Comparison of ENCODE assay signal across 15 cellular contexts in the genomic region with DNA sequence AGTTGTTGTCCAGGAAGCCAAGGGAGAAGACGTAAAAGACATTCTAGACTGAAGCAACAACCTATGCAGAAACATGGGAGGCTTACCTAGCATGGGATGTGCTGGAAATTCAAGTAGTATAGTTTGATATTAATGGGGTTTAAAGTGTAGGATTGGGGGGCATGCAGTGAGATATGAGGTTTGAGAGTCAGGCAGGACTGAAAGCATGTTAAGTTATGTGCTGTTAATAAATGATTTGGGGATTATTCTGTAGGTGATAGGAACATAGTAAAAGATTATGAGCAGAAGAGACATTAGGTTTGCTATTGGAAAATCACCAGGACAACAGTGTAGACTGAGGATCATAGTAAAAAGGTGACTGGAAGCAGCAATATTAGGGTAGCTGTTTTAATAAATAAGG. TPM values are rescaled to one million over a fixed set of nuclear protein-coding genes. Genes with fewer than 3 reads are reported as not detected.
DNase-seq lines count a peak whose midpoint lies in the region; ATAC-seq and TF ChIP-seq lines count a peak whose summit lies in the region.
"Had no signal": no experiment of that assay in that cellular context is flagged by ENCODE, and none has a peak within 500 bp of the region (broad histone marks: within the 10 kb centered on the region; RNA-seq: fewer than 3 reads in every experiment).

No MANE protein-coding gene starts in this region.

- peaks cover 5% of the 10 kb centered on the region for H3K9me3 Mint-ChIP-seq in Calu3 (ENCODE audit: low read depth, unreplicated experiment)
- no peaks in the 10 kb centered on the region for H3K9me3 Mint-ChIP-seq in activated naive CD4-positive, alpha-beta T cell treated with anti-CD3 and anti-CD28 coated beads for 36 hours

- H3K27ac Mint-ChIP-seq in Calu3 (ENCODE audit: unreplicated experiment), result peak overlapping the region; percentile 2
- H3K27ac Mint-ChIP-seq in activated naive CD4-positive, alpha-beta T cell treated with anti-CD3 and anti-CD28 coated beads for 36 hours, result no peak overlapping the region
- H3K27ac Mint-ChIP-seq: activated CD8-positive, alpha-beta memory T cell treated with anti-CD3 and anti-CD28 coated beads, Interleukin-2, amount 10 ng/mL, durations not matched to agents 7 days and 5 days; stimulated activated naive CD8-positive, alpha-beta T cell treated with anti-CD3 and anti-CD28 coated beads, Interleukin-15, Interleukin-2, amounts not matched to agents 100 ng/mL and 50 ng/mL, for 24 hours had no signal

- DNase-seq in Calu3 (no peak), RWPE2 (ENCODE audit: low spot score) (no peak), fibroblast of villous mesenchyme (ENCODE audit: low read depth) (no peak), DMS79 (lab: John Stamatoyannopoulos, UW) (no peak), germinal center (ENCODE audit: low spot score) (no peak)
- no peak for DNase-seq in activated naive CD4-positive, alpha-beta T cell treated with anti-CD3 and anti-CD28 coated beads for 36 hours
- DNase-seq in activated CD4-positive, CD25-positive, alpha-beta regulatory T cell (lab: John Stamatoyannopoulos, UW), result no peak
- DNase-seq: activated CD8-positive, alpha-beta memory T cell treated with anti-CD3 and anti-CD28 coated beads, Interleukin-2, amount 10 ng/mL, durations not matched to agents 7 days and 5 days; activated naive CD4-positive, alpha-beta T cell treated with anti-CD3 and anti-CD28 coated beads, Interleukin-2, amount 50 U/mL, for 16 hours; midbrain; NCI-H2029 had no signal

- TF ChIP-seq CTCF in Calu3 (IDR thresholded peaks at IDR 0.05; ENCODE audit: unreplicated experiment) (no peak), RWPE2 (IDR thresholded peaks at IDR 0.05; ENCODE audit: poor library complexity, severe bottlenecking) (no peak), fibroblast of villous mesenchyme (IDR thresholded peaks at IDR 0.05; ENCODE audit: insufficient read depth, low read depth, low read length) (no peak)

- H3K27me3 ChIP-seq in RWPE2 (ENCODE audit: insufficient read depth, poor library complexity, severe bottlenecking) (no peaks in the 10 kb centered on the region), rectal smooth muscle tissue (ENCODE audit: control insufficient read depth, insufficient read depth, low read length) (no peaks in the 10 kb centered on the region)
- H3K27me3 ChIP-seq: SJSA1 had no signal

- no peak overlapping the region for H3K9ac ChIP-seq in rectal smooth muscle tissue (ENCODE audit: low read length)

- BruUV-seq in Calu3 (replicated peaks; lab: Mats Ljungman, UMichigan), result no TSS peak

- intact Hi-C loops in Calu3 (cut with micrococcal nuclease; ENCODE audit: unreplicated experiment), result loop anchor here (5.0 kb wide), 2 partner anchors 59 to 251 kb away; no protein-coding TSS in a partner anchor
- intact Hi-C loops in activated naive CD4-positive, alpha-beta T cell treated with anti-CD3 and anti-CD28 coated beads for 36 hours (cut with micrococcal nuclease), result loop anchor here (5.0 to 10.0 kb wide), 5 partner anchors 201 to 1149 kb away; partner anchors contain the start of genes COMMD1, FAM161A and TMEM17

- peaks cover 35% of the 10 kb centered on the region for H3K4me1 Mint-ChIP-seq in Calu3 (ENCODE audit: low read depth, unreplicated experiment)
- H3K4me1 Mint-ChIP-seq in activated naive CD4-positive, alpha-beta T cell treated with anti-CD3 and anti-CD28 coated beads for 36 hours (ENCODE audit: low read depth), result peaks cover 27% of the 10 kb centered on the region

- no peaks in the 10 kb centered on the region for H3K27me3 Mint-ChIP-seq in Calu3 (ENCODE audit: unreplicated experiment)
- no peaks in the 10 kb centered on the region for H3K27me3 Mint-ChIP-seq in activated naive CD4-positive, alpha-beta T cell treated with anti-CD3 and anti-CD28 coated beads for 36 hours (ENCODE audit: low read depth)
- H3K27me3 Mint-ChIP-seq: activated CD8-positive, alpha-beta memory T cell treated with anti-CD3 and anti-CD28 coated beads, Interleukin-2, amount 10 ng/mL, durations not matched to agents 7 days and 5 days; stimulated activated naive CD8-positive, alpha-beta T cell treated with anti-CD3 and anti-CD28 coated beads, Interleukin-15, Interleukin-2, amounts not matched to agents 100 ng/mL and 50 ng/mL, for 24 hours had no signal

- peak overlapping the region; percentile 63 for H3K4me3 ChIP-seq in RWPE2 (ENCODE audit: severe bottlenecking)
- H3K4me3 ChIP-seq in fibroblast of villous mesenchyme (ENCODE audit: low read depth, low read length), result peak overlapping the region; percentile 85
- H3K4me3 ChIP-seq in rectal smooth muscle tissue (ENCODE audit: low read length), result peak overlapping the region; percentile 62
- H3K4me3 ChIP-seq: SJSA1 had no signal

- CTCF ChIA-PET in Calu3 (lab: Charles Lee), result interaction anchor here (0.6 kb wide), 1 partner anchor 795 kb away, joined by 5 read pairs; no protein-coding TSS in a partner anchor
- CTCF ChIA-PET in activated naive CD4-positive, alpha-beta T cell treated with anti-CD3 and anti-CD28 coated beads for 36 hours (lab: Charles Lee), result no interaction called here

- H3K4me1 ChIP-seq in RWPE2 (ENCODE audit: insufficient read depth, poor library complexity, severe bottlenecking) (peaks cover 35% of the 10 kb centered on the region), rectal smooth muscle tissue (ENCODE audit: control insufficient read depth, insufficient read depth, low read length) (peaks cover 6% of the 10 kb centered on the region)

- H3K36me3 ChIP-seq in RWPE2 (ENCODE audit: low read depth), result peaks cover 70% of the 10 kb centered on the region
- peaks cover 12% of the 10 kb centered on the region for H3K36me3 ChIP-seq in rectal smooth muscle tissue (ENCODE audit: control insufficient read depth, insufficient read depth, low read length)

- H3K36me3 Mint-ChIP-seq in Calu3 (ENCODE audit: insufficient read depth, unreplicated experiment), result peaks cover 37% of the 10 kb centered on the region
- peaks cover 9% of the 10 kb centered on the region for H3K36me3 Mint-ChIP-seq in activated naive CD4-positive, alpha-beta T cell treated with anti-CD3 and anti-CD28 coated beads for 36 hours (ENCODE audit: low read depth)

- no peaks in the 10 kb centered on the region for H3K9me3 ChIP-seq in RWPE2 (ENCODE audit: severe bottlenecking)
- H3K9me3 ChIP-seq: SJSA1 had no signal

- H3K4me3 Mint-ChIP-seq in Calu3 (ENCODE audit: low read depth, unreplicated experiment), result peak overlapping the region; percentile 61
- H3K4me3 Mint-ChIP-seq in activated naive CD4-positive, alpha-beta T cell treated with anti-CD3 and anti-CD28 coated beads for 36 hours, result no peak overlapping the region
- H3K4me3 Mint-ChIP-seq: activated CD8-positive, alpha-beta memory T cell treated with anti-CD3 and anti-CD28 coated beads, Interleukin-2, amount 10 ng/mL, durations not matched to agents 7 days and 5 days; stimulated activated naive CD8-positive, alpha-beta T cell treated with anti-CD3 and anti-CD28 coated beads, Interleukin-15, Interleukin-2, amounts not matched to agents 100 ng/mL and 50 ng/mL, for 24 hours had no signal

- H3K27ac ChIP-seq in RWPE2 (ENCODE audit: poor library complexity, severe bottlenecking) (no peak overlapping the region), rectal smooth muscle tissue (ENCODE audit: low read depth, low read length) (no peak overlapping the region)
- H3K27ac ChIP-seq: SJSA1 had no signal

- no peak for ATAC-seq in RWPE2 (ENCODE audit: low read depth)
- ATAC-seq: activated CD8-positive, alpha-beta memory T cell treated with anti-CD3 and anti-CD28 coated beads, Interleukin-2, amount 10 ng/mL, durations not matched to agents 7 days and 5 days; esophagus mucosa had no signal

RNA-seq across cellular contexts. Expression of gene EHBP1, which starts 3.2 kb away (rescaled TPM):
- total RNA-seq in Calu3 (2022) (82.9 and 89.2 TPM in 2 replicates), fibroblast of villous mesenchyme (94.4 and 140 TPM in 2 replicates)
- total RNA-seq in activated naive CD4-positive, alpha-beta T cell treated with anti-CD3 and anti-CD28 coated beads for 36 hours, result 10 to 100 TPM; 17.4 to 17.5 TPM
